In the genomic region with DNA sequence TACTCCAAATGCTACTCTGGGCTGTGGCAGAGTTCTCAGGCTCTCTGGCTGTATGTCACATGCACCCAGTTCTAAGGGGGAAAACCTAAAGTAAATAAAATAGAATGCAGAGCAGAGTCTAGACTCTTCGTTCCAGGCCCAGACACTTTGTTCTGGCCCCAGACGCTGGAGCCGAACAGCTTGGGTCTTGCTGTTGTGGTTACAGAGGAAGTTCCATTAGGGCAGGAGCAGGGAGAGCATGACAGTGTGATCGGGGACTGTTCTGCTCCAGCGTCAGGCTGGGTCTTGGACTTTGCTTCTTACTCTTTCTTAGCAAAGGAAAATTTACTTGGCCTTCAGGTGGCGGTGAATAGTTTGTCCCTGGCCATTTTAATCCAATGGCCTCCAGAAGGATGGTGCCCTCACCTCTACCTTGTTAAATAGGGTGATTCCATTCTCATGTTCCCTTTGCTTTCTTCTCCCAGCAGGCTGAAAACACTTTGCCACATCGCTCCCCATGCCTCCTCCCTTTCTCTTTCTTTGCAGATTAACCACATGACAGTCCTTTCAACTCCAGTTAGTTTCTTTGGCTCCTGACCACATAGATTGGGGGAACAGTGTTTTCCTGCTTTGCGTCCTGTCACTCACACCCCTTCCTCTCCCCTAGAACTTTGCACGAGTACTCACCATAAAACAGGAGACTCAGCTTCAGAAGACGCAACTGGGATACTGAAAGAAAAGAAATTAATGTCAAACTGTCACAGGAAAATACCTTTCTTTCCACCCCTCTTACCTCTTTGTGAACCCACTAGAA, we compare ENCODE assay signal across 16 cellular contexts.
"Had no signal": no experiment of that assay in that cellular context is flagged by ENCODE, and none has a peak within 500 bp of the region (broad histone marks: within the 10 kb centered on the region; RNA-seq: fewer than 3 reads in every experiment).

No MANE protein-coding gene starts in this region.

- H3K27me3 ChIP-seq: foreskin keratinocyte, ovary, sigmoid colon, transverse colon had no signal

- H3K4me3 ChIP-seq: ovary, sigmoid colon, transverse colon had no signal

- H3K27ac ChIP-seq: foreskin keratinocyte, ovary, sigmoid colon, transverse colon, VCaP had no signal

- H3K4me1 ChIP-seq: sigmoid colon, transverse colon had no signal

- H3K9me3 ChIP-seq: ovary, transverse colon had no signal

- DNase-seq: activated CD4-positive, alpha-beta memory T cell treated with anti-CD3 and anti-CD28 coated beads for 36 hours; activated CD8-positive, alpha-beta memory T cell treated with anti-CD3 and anti-CD28 coated beads, Interleukin-2, amount 10 ng/mL, durations not matched to agents 7 days and 5 days; activated effector memory CD4-positive, alpha-beta T cell treated with Interleukin-2 at 50 U/mL for 16 hours; activated naive CD4-positive, alpha-beta T cell treated with anti-CD3 and anti-CD28 coated beads, Interleukin-2, amount 50 U/mL, for 16 hours; activated T-cell treated with anti-CD3 and anti-CD28 coated beads, Interleukin-2, amount 50 U/mL, for 24 hours; effector CD8-positive, alpha-beta T cell; foreskin keratinocyte; glutamatergic neuron; ovary; sigmoid colon; stimulated activated CD4-positive, alpha-beta T cell treated with anti-CD3 and anti-CD28 coated beads, Interleukin-12 subunit alpha, Interleukin-12 subunit beta, amount 100 ng/mL, for 4 hours; stimulated activated CD4-positive, alpha-beta T cell treated with anti-CD3 and anti-CD28 coated beads, Interleukin-2, amount 100 ng/mL, for 24 hours; T-helper 1 cell; transverse colon had no signal

- ATAC-seq: activated CD8-positive, alpha-beta memory T cell treated with anti-CD3 and anti-CD28 coated beads, Interleukin-2, amount 10 ng/mL, durations not matched to agents 7 days and 5 days; foreskin keratinocyte; SK-N-SH treated with all-trans-retinoic acid at 6 μM for 48 hours had no signal

- H3K36me3 ChIP-seq: ovary, sigmoid colon, transverse colon had no signal
